ENCODE assay signal across 4 cellular contexts in the genomic region with DNA sequence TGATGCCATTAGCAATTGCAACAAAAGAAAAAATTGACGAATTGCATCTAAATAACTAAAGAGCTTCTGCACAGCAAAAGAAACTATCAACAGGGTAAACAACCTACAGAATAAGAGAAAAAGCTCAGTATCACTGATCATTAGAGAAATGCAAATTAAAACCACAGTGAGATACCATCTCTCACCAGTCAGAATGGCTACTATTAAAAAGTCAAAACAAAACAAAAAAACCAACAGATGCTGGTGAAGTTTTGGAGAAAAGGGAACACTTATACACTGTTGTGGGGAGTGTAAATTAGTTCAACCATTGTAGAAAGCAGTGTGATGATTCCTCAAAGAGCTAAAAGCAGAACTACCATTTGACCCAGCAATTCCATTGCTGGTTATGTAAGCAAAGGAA.
ATAC-seq lines count a peak whose summit lies in the region.

No MANE protein-coding gene starts in this region.

- ATAC-seq in GM18502 (IDR thresholded peaks at IDR 0.05; ENCODE audit: poor library complexity, unreplicated experiment): peak; percentile 64
- peak; percentile 65 for ATAC-seq in GM18868 (IDR thresholded peaks at IDR 0.05; ENCODE audit: unreplicated experiment)
- ATAC-seq in HG02870 (IDR thresholded peaks at IDR 0.05; ENCODE audit: unreplicated experiment): peak; percentile 55
- ATAC-seq in HG03565 (IDR thresholded peaks at IDR 0.05; ENCODE audit: unreplicated experiment): peak; percentile 45

Comparison
In these comparisons a context has a peak if more than half of its experiments do, and no peak if none do; other contexts are left out.
1. Peak in every context shown above with its lines: ATAC-seq.